In genomic region chr4:129264008-129264657, GRCh38 we compare ENCODE assay signal across 15 cellular contexts.
A peak's percentile ranks its signal among the peaks of the same experiment; 100 is the strongest.
DNase-seq lines count a peak whose midpoint lies in the region; ATAC-seq and TF ChIP-seq lines count a peak whose summit lies in the region.
"Had no signal": no experiment of that assay in that cellular context is flagged by ENCODE, and none has a peak within 500 bp of the region (broad histone marks: within the 10 kb centered on the region; RNA-seq: fewer than 3 reads in every experiment).

No MANE protein-coding gene starts in this region.

- ATAC-seq in GM19438 (IDR thresholded peaks at IDR 0.05; ENCODE audit: low read depth, unreplicated experiment) (peak; percentile 96), HG03025 (IDR thresholded peaks at IDR 0.05; ENCODE audit: low FRiP score, unreplicated experiment) (peak; percentile 91), mucosa of descending colon (no peak)
- ATAC-seq: lower lobe of right lung had no signal

- H3K4me3 ChIP-seq in mucosa of descending colon (no peak overlapping the region), endodermal cell (ENCODE audit: low read length) (no peak overlapping the region)
- H3K4me3 ChIP-seq: lower lobe of right lung had no signal

- H3K27me3 ChIP-seq in endodermal cell (ENCODE audit: control insufficient read depth, insufficient read depth, low read length, poor library complexity, severe bottlenecking) = no peaks in the 10 kb centered on the region

- H3K27ac ChIP-seq in endodermal cell (ENCODE audit: low read depth, low read length) = no peak overlapping the region
- H3K27ac ChIP-seq: epithelial cell of prostate, lower lobe of right lung had no signal

- H3K9me3 ChIP-seq in mucosa of descending colon = no peaks in the 10 kb centered on the region
- H3K9me3 ChIP-seq in endodermal cell (ENCODE audit: control insufficient read depth, low read length) = no peaks in the 10 kb centered on the region
- H3K9me3 ChIP-seq: lower lobe of right lung had no signal

- no peaks in the 10 kb centered on the region for H3K27me3 Mint-ChIP-seq in endodermal cell (ENCODE audit: insufficient read depth)
- H3K27me3 Mint-ChIP-seq: activated naive CD4-positive, alpha-beta T cell treated with anti-CD3 and anti-CD28 coated beads, Interleukin-2, amount 10 ng/mL, durations not matched to agents 7 days and 5 days had no signal

- no peaks in the 10 kb centered on the region for H3K9me3 Mint-ChIP-seq in endodermal cell
- H3K9me3 Mint-ChIP-seq: activated naive CD4-positive, alpha-beta T cell treated with anti-CD3 and anti-CD28 coated beads, Interleukin-2, amount 10 ng/mL, durations not matched to agents 7 days and 5 days; H9; T-helper 1 cell treated with Interleukin-12 subunit alpha and Interleukin-12 subunit beta and Interleukin-4 antibody, amounts not matched to agents 30 μg/mL and 1 μg/mL, for 36 hours had no signal

- no peak overlapping the region for H3K27ac Mint-ChIP-seq in endodermal cell
- H3K27ac Mint-ChIP-seq: activated naive CD4-positive, alpha-beta T cell treated with anti-CD3 and anti-CD28 coated beads, Interleukin-2, amount 10 ng/mL, durations not matched to agents 7 days and 5 days; CD4-positive, CD25-positive, alpha-beta regulatory T cell; H9; T-helper 1 cell treated with Interleukin-12 subunit alpha and Interleukin-12 subunit beta and Interleukin-4 antibody, amounts not matched to agents 30 μg/mL and 1 μg/mL, for 36 hours had no signal

- H3K36me3 ChIP-seq in mucosa of descending colon (ENCODE audit: low read depth) (no peaks in the 10 kb centered on the region), endodermal cell (ENCODE audit: control insufficient read depth, insufficient read depth, low read length) (no peaks in the 10 kb centered on the region)
- H3K36me3 ChIP-seq: lower lobe of right lung had no signal

- no peaks in the 10 kb centered on the region for H3K36me3 Mint-ChIP-seq in endodermal cell (ENCODE audit: low read depth)
- H3K36me3 Mint-ChIP-seq: activated naive CD4-positive, alpha-beta T cell treated with anti-CD3 and anti-CD28 coated beads, Interleukin-2, amount 10 ng/mL, durations not matched to agents 7 days and 5 days; CD4-positive, CD25-positive, alpha-beta regulatory T cell had no signal

- no peaks in the 10 kb centered on the region for H3K4me1 Mint-ChIP-seq in endodermal cell

- CTCF ChIA-PET in GM10248 (lab: Yijun Ruan, JAX) = interaction anchor here (1.0 kb wide), 1 partner anchor 10 kb away, joined by 6 read pairs; no protein-coding TSS in a partner anchor

- 94 to 100% methylated on average over 1 of the region's 1 CpG for WGBS in endodermal cell (ENCODE audit: insufficient coverage in 1 of 2, insufficient read length in 1 of 2), 2 experiments

- H3K4me1 ChIP-seq in mucosa of descending colon (ENCODE audit: low read depth) (no peaks in the 10 kb centered on the region), endodermal cell (ENCODE audit: control insufficient read depth, insufficient read depth, low read length) (no peaks in the 10 kb centered on the region)

- DNase-seq in GM10248 (ENCODE audit: extremely low spot score) (peak; percentile 33), RKO (ENCODE audit: low spot score) (peak; percentile 9), T-helper 9 cell (no peak), mucosa of descending colon (no peak), endodermal cell (no peak), NCI-H1436 treated with DMSO at 0.1 percent for 48 hours (lab: John Stamatoyannopoulos, UW) (no peak)
- DNase-seq: activated naive CD4-positive, alpha-beta T cell treated with anti-CD3 and anti-CD28 coated beads, Interleukin-2, amount 10 ng/mL, durations not matched to agents 7 days and 5 days; H9; lower lobe of right lung; NCI-H187 had no signal

- no peak overlapping the region for H3K9ac ChIP-seq in endodermal cell (ENCODE audit: extremely low read depth, low read length, poor library complexity, severe bottlenecking)

- intact Hi-C loops in mucosa of descending colon (cut with DNase I, micrococcal nuclease) = no loop called here

- POLR2A ChIA-PET in GM10248 (lab: Yijun Ruan, JAX) = no interaction called here

- TF ChIP-seq CTCF in GM10248 (IDR thresholded peaks at IDR 0.05; ENCODE audit: control extremely low read depth, extremely low read depth, low read depth, missing control alignments) (no peak), mucosa of descending colon (IDR thresholded peaks at IDR 0.05) (no peak), endodermal cell (conservative IDR thresholded peaks at IDR 0.05) (no peak)

- no peak overlapping the region for H3K4me3 Mint-ChIP-seq in endodermal cell
- H3K4me3 Mint-ChIP-seq: activated naive CD4-positive, alpha-beta T cell treated with anti-CD3 and anti-CD28 coated beads, Interleukin-2, amount 10 ng/mL, durations not matched to agents 7 days and 5 days; CD4-positive, CD25-positive, alpha-beta regulatory T cell; H9; T-helper 1 cell treated with Interleukin-12 subunit alpha and Interleukin-12 subunit beta and Interleukin-4 antibody, amounts not matched to agents 30 μg/mL and 1 μg/mL, for 36 hours had no signal

Comparison
In these comparisons a context has a peak if more than half of its experiments do, and no peak if none do; other contexts are left out.
1. DNase-seq: peak in GM10248 (single experiment) and RKO (single experiment); none in T-helper 9 cell (single experiment), mucosa of descending colon (0 of 3), endodermal cell (single experiment) and NCI-H1436 treated with DMSO at 0.1 percent for 48 hours (single experiment).